ENCODE assay signal across 14 cellular contexts in genomic region chr10:102412293-102412692, GRCh38. TPM values are rescaled to one million over a fixed set of nuclear protein-coding genes. Genes with fewer than 3 reads are reported as not detected.
DNase-seq lines count a peak whose midpoint lies in the region; ATAC-seq, FAIRE-seq and TF ChIP-seq lines count a peak whose summit lies in the region.
"Had no signal": no experiment of that assay in that cellular context is flagged by ENCODE, and none has a peak within 500 bp of the region (broad histone marks: within the 10 kb centered on the region; RNA-seq: fewer than 3 reads in every experiment).

No MANE protein-coding gene starts in this region.

- DNase-seq in CD4-positive, alpha-beta T cell = no peak
- DNase-seq in kidney (peak; percentile 62), GDM1 (lab: John Stamatoyannopoulos, UW) (no peak), foreskin keratinocyte (no peak)
- DNase-seq: NCI-H446 treated with DMSO at 0.1 percent for 48 hours, PC-3 had no signal

- H3K9me3 Mint-ChIP-seq in CD4-positive, alpha-beta T cell = no peaks in the 10 kb centered on the region
- H3K9me3 Mint-ChIP-seq in brain = peaks cover 0 to 4% (median 0%) of the 10 kb centered on the region in 5 experiments
- H3K9me3 Mint-ChIP-seq: IgD-negative memory B cell had no signal

- intact Hi-C loops in CD4-positive, alpha-beta T cell (cut with DNase I, micrococcal nuclease) = no loop called here
- intact Hi-C loops in kidney (cut with DNase I) = no loop called here

- H3K27ac ChIP-seq in CD4-positive, alpha-beta T cell (ENCODE audit: low read depth, low read length) = no peak overlapping the region
- H3K27ac ChIP-seq in kidney (ENCODE audit: low read depth in 2 of 2, low read length in 2 of 2) (no peak overlapping the region), temporal lobe (ENCODE audit: low read depth, low read length) (peak overlapping the region; percentile 65), foreskin keratinocyte (no peak overlapping the region)

- peaks cover 17% of the 10 kb centered on the region for H3K27me3 ChIP-seq in CD4-positive, alpha-beta T cell (ENCODE audit: control insufficient read depth, insufficient read depth, low read length)
- peaks cover 88% of the 10 kb centered on the region for H3K27me3 ChIP-seq in foreskin keratinocyte

- peak overlapping the region; percentile 52 for H3K27ac Mint-ChIP-seq in CD4-positive, alpha-beta T cell
- H3K27ac Mint-ChIP-seq in brain = peak overlapping the region in 3 of 5 experiments; percentile 75 to 98 (median 95)
- H3K27ac Mint-ChIP-seq: B cell had no signal

- TF ChIP-seq CTCF in CD4-positive, alpha-beta T cell (IDR thresholded peaks at IDR 0.05) = no peak
- no peak for TF ChIP-seq CTCF in brain (conservative IDR thresholded peaks at IDR 0.05)
- TF ChIP-seq CTCF in kidney (IDR thresholded peaks at IDR 0.05; ENCODE audit: borderline replicate concordance, extremely low read depth, insufficient read depth) = no peak
- TF ChIP-seq CTCF in foreskin keratinocyte (conservative IDR thresholded peaks at IDR 0.05) = no peak

- ATAC-seq in CD4-positive, alpha-beta T cell (ENCODE audit: poor library complexity) = no peak
- no peak for ATAC-seq in HG03097 (IDR thresholded peaks at IDR 0.05; ENCODE audit: low FRiP score, unreplicated experiment)
- ATAC-seq in foreskin keratinocyte = no peak
- ATAC-seq: PC-3 had no signal

- no peak overlapping the region for H3K4me3 Mint-ChIP-seq in CD4-positive, alpha-beta T cell
- peak overlapping the region in 4 of 5 experiments; percentile 45 to 60 (median 56) for H3K4me3 Mint-ChIP-seq in brain

- H3K27me3 Mint-ChIP-seq in CD4-positive, alpha-beta T cell = peaks cover 56% of the 10 kb centered on the region
- peaks cover 15% of the 10 kb centered on the region for H3K27me3 Mint-ChIP-seq in brain

- CTCF ChIA-PET in CD4-positive, alpha-beta T cell (lab: Charles Lee) = interaction anchor here (1.2 to 2.5 kb wide), 4 partner anchors 10 to 67 kb away, joined by 4 to 7 read pairs (median 4); no protein-coding TSS in a partner anchor

- POLR2A ChIA-PET in CD4-positive, alpha-beta T cell (lab: Charles Lee) = interaction anchor here (1.2 to 1.7 kb wide), 3 partner anchors 13 to 38 kb away, joined by 3 to 5 read pairs (median 4); partner anchors contain the start of gene CUEDC2

- no peaks in the 10 kb centered on the region for H3K9me3 ChIP-seq in CD4-positive, alpha-beta T cell (ENCODE audit: control insufficient read depth, low read length)
- H3K9me3 ChIP-seq in kidney (ENCODE audit: control insufficient read depth in 1 of 2, low read length in 2 of 2) = no peaks in the 10 kb centered on the region
- H3K9me3 ChIP-seq: HAP-1 had no signal

- no peaks in the 10 kb centered on the region for H3K4me1 ChIP-seq in kidney (ENCODE audit: control insufficient read depth in 1 of 2, insufficient read depth in 1 of 2, low read depth in 1 of 2, low read length in 2 of 2)
- no peaks in the 10 kb centered on the region for H3K4me1 ChIP-seq in foreskin keratinocyte
- H3K4me1 ChIP-seq: HAP-1 had no signal

- no peak overlapping the region for H3K4me3 ChIP-seq in kidney (ENCODE audit: low read length in 2 of 2)
- H3K4me3 ChIP-seq: HAP-1 had no signal

- H3K9ac ChIP-seq in kidney (ENCODE audit: low read length in 2 of 2) = no peak overlapping the region

- H3K36me3 Mint-ChIP-seq in CD4-positive, alpha-beta T cell (ENCODE audit: low read depth) = peaks cover 7% of the 10 kb centered on the region
- H3K36me3 Mint-ChIP-seq in brain = peaks cover 4% of the 10 kb centered on the region

- H3K36me3 ChIP-seq in kidney (ENCODE audit: control insufficient read depth in 1 of 2, insufficient read depth in 2 of 2, low read length in 2 of 2) = no peaks in the 10 kb centered on the region
- H3K36me3 ChIP-seq: HAP-1 had no signal

- H3K4me1 Mint-ChIP-seq in CD4-positive, alpha-beta T cell (ENCODE audit: low read depth) = peaks cover 41% of the 10 kb centered on the region
- peaks cover 87% of the 10 kb centered on the region for H3K4me1 Mint-ChIP-seq in brain

- FAIRE-seq in kidney (lab: Jason Lieb, UNC) = no peak
- FAIRE-seq: A204.1 had no signal

RNA-seq across cellular contexts. Expression of gene PSD, which starts 6.3 kb away (rescaled TPM):
- 10 to 100 TPM; 16.7 to 17.8 TPM for total RNA-seq in CD4-positive, alpha-beta T cell
- 104 TPM for polyA plus RNA-seq in brain (ENCODE audit: insufficient read depth, low read depth, low replicate concordance)
- total RNA-seq in kidney = 2.2 TPM
- 1.2 TPM for polyA plus RNA-seq in kidney (ENCODE audit: insufficient read depth, low read depth, low replicate concordance)
- 99.6 TPM for total RNA-seq in temporal lobe
- total RNA-seq in foreskin keratinocyte = 0.14 and 0.24 TPM in 2 replicates
- 0.09 and 0.15 TPM in 2 replicates for polyA plus RNA-seq in foreskin keratinocyte

RNA-seq across cellular contexts. Expression of gene FBXL15, which starts 8.3 kb away (rescaled TPM):
- total RNA-seq in CD4-positive, alpha-beta T cell = 10 to 100 TPM; 10.2 to 10.4 TPM
- polyA plus RNA-seq in brain (ENCODE audit: insufficient read depth, low read depth, low replicate concordance) (25.6 TPM), kidney (ENCODE audit: insufficient read depth, low read depth, low replicate concordance) (28.0 TPM), foreskin keratinocyte (7.6 and 8.5 TPM in 2 replicates)
- total RNA-seq in kidney (17.9 TPM), temporal lobe (13.8 TPM), foreskin keratinocyte (5.5 and 5.9 TPM in 2 replicates)

RNA-seq across cellular contexts. Expression of gene NFKB2, which starts 16.8 kb away (rescaled TPM):
- total RNA-seq in CD4-positive, alpha-beta T cell = 100 to 1,000 TPM; 240 to 256 TPM
- polyA plus RNA-seq in brain (ENCODE audit: insufficient read depth, low read depth, low replicate concordance) (6.8 TPM), kidney (ENCODE audit: insufficient read depth, low read depth, low replicate concordance) (14.0 TPM), foreskin keratinocyte (33.3 and 34.9 TPM in 2 replicates)
- total RNA-seq in kidney (62.7 TPM), temporal lobe (1.5 TPM), foreskin keratinocyte (35.5 and 40.2 TPM in 2 replicates)

RNA-seq across cellular contexts. Expression of gene CUEDC2, which starts 20.1 kb away (rescaled TPM):
- 10 to 100 TPM; 25.5 to 25.6 TPM for total RNA-seq in CD4-positive, alpha-beta T cell
- polyA plus RNA-seq in brain (ENCODE audit: insufficient read depth, low read depth, low replicate concordance) (213 TPM), kidney (ENCODE audit: insufficient read depth, low read depth, low replicate concordance) (117 TPM), foreskin keratinocyte (106 and 109 TPM in 2 replicates)
- total RNA-seq in kidney (50.9 TPM), temporal lobe (50.9 TPM), foreskin keratinocyte (55.1 and 61.7 TPM in 2 replicates)

RNA-seq across cellular contexts. Expression of gene C10orf95, which starts 39.0 kb away (rescaled TPM):
- under 1 TPM; 0.16 to 0.28 TPM for total RNA-seq in CD4-positive, alpha-beta T cell
- polyA plus RNA-seq in brain (ENCODE audit: insufficient read depth, low read depth, low replicate concordance) (0.53 TPM), kidney (ENCODE audit: insufficient read depth, low read depth, low replicate concordance) (0.62 TPM), foreskin keratinocyte (0.67 and 0.78 TPM in 2 replicates)
- total RNA-seq in kidney (2.7 TPM), temporal lobe (under 0.01 TPM), foreskin keratinocyte (0.48 and 0.49 TPM in 2 replicates)
- total RNA-seq: RPMI7951 had no signal

Comparison
In these comparisons a context has a peak if more than half of its experiments do, and no peak if none do; other contexts are left out.
1. RNA of gene NFKB2, which starts 16.8 kb away (total RNA-seq): 240 to 256 TPM in CD4-positive, alpha-beta T cell, 62.7 TPM in kidney (single experiment) and 35.5 to 40.2 TPM in foreskin keratinocyte; 1.5 TPM in temporal lobe (single experiment); every median in the first group is over 10 times any median in the second.